17 cellular contexts compared by ENCODE assay signal in genomic region chr3:18739098-18739431, GRCh38.
DNase-seq lines count a peak whose midpoint lies in the region; ATAC-seq and TF ChIP-seq lines count a peak whose summit lies in the region.
"Had no signal": no experiment of that assay in that cellular context is flagged by ENCODE, and none has a peak within 500 bp of the region (broad histone marks: within the 10 kb centered on the region; RNA-seq: fewer than 3 reads in every experiment).

No MANE protein-coding gene starts in this region.

- H3K4me3 ChIP-seq in uterus (no peak overlapping the region), MG63 (no peak overlapping the region)
- H3K4me3 ChIP-seq: HAP-1, psoas muscle had no signal

- DNase-seq in activated naive CD4-positive, alpha-beta T cell treated with anti-CD3 and anti-CD28 coated beads, Interleukin-2, amount 10 ng/mL, durations not matched to agents 7 days and 5 days, result no peak
- DNase-seq in activated naive CD4-positive, alpha-beta T cell treated with anti-CD3 and anti-CD28 coated beads, Interleukin-2, amount 50 U/mL, for 16 hours, result no peak
- no peak for DNase-seq in activated CD4-positive, alpha-beta memory T cell treated with anti-CD3 and anti-CD28 coated beads, Interleukin-2, amount 10 ng/mL, durations not matched to agents 7 days and 5 days
- peak in 1 of 2 donors; percentile 45 for DNase-seq in stimulated activated naive CD8-positive, alpha-beta T cell treated with anti-CD3 and anti-CD28 coated beads, Interleukin-15, amount 100 ng/mL, for 72 hours
- no peak for DNase-seq in uterus
- no peak for DNase-seq in posterior vena cava (ENCODE audit: low spot score)
- DNase-seq in MG63, result no peak
- DNase-seq: activated gamma-delta T cell; central memory CD4-positive, alpha-beta T cell; glutamatergic neuron; kidney glomerular epithelial cell; NCI-H1436; NCI-H774; psoas muscle had no signal

- peak overlapping the region; percentile 16 for H3K27ac Mint-ChIP-seq in activated naive CD4-positive, alpha-beta T cell treated with anti-CD3 and anti-CD28 coated beads, Interleukin-2, amount 10 ng/mL, durations not matched to agents 7 days and 5 days
- peak overlapping the region; percentile 92 for H3K27ac Mint-ChIP-seq in activated CD4-positive, alpha-beta memory T cell treated with anti-CD3 and anti-CD28 coated beads, Interleukin-2, amount 10 ng/mL, durations not matched to agents 7 days and 5 days
- peak overlapping the region; percentile 71 to 96 for H3K27ac Mint-ChIP-seq in stimulated activated naive CD8-positive, alpha-beta T cell treated with anti-CD3 and anti-CD28 coated beads, Interleukin-15, amount 100 ng/mL, for 72 hours

- H3K4me1 Mint-ChIP-seq in activated naive CD4-positive, alpha-beta T cell treated with anti-CD3 and anti-CD28 coated beads, Interleukin-2, amount 10 ng/mL, durations not matched to agents 7 days and 5 days, result peaks cover 70% of the 10 kb centered on the region
- peaks cover 73% of the 10 kb centered on the region for H3K4me1 Mint-ChIP-seq in activated CD4-positive, alpha-beta memory T cell treated with anti-CD3 and anti-CD28 coated beads, Interleukin-2, amount 10 ng/mL, durations not matched to agents 7 days and 5 days
- H3K4me1 Mint-ChIP-seq in stimulated activated naive CD8-positive, alpha-beta T cell treated with anti-CD3 and anti-CD28 coated beads, Interleukin-15, amount 100 ng/mL, for 72 hours, result peaks cover 80% of the 10 kb centered on the region

- no peak overlapping the region for H3K27ac ChIP-seq in uterus
- H3K27ac ChIP-seq: psoas muscle had no signal

- intact Hi-C loops in uterus (cut with DNase I; ENCODE audit: low total_unique reads), result no loop called here
- intact Hi-C loops in posterior vena cava (cut with DNase I), result no loop called here

- H3K9me3 ChIP-seq in uterus (no peaks in the 10 kb centered on the region), MG63 (no peaks in the 10 kb centered on the region)
- H3K9me3 ChIP-seq: HAP-1, psoas muscle had no signal

- peaks cover 15% of the 10 kb centered on the region for H3K9me3 Mint-ChIP-seq in activated naive CD4-positive, alpha-beta T cell treated with anti-CD3 and anti-CD28 coated beads, Interleukin-2, amount 10 ng/mL, durations not matched to agents 7 days and 5 days
- peaks cover 17% of the 10 kb centered on the region for H3K9me3 Mint-ChIP-seq in activated CD4-positive, alpha-beta memory T cell treated with anti-CD3 and anti-CD28 coated beads, Interleukin-2, amount 10 ng/mL, durations not matched to agents 7 days and 5 days
- H3K9me3 Mint-ChIP-seq in stimulated activated naive CD8-positive, alpha-beta T cell treated with anti-CD3 and anti-CD28 coated beads, Interleukin-15, amount 100 ng/mL, for 72 hours, result peaks cover 0 to 7% of the 10 kb centered on the region in 2 donors

- TF ChIP-seq CTCF in uterus (IDR thresholded peaks at IDR 0.05), result no peak

- no peaks in the 10 kb centered on the region for H3K36me3 ChIP-seq in uterus
- no peaks in the 10 kb centered on the region for H3K36me3 ChIP-seq in MG63
- H3K36me3 ChIP-seq: HAP-1 had no signal

- ATAC-seq in HG03432 (IDR thresholded peaks at IDR 0.05; ENCODE audit: unreplicated experiment), result peak; percentile 21
- peak; percentile 72 for ATAC-seq in stimulated activated naive CD8-positive, alpha-beta T cell treated with anti-CD3 and anti-CD28 coated beads, Interleukin-15, amount 100 ng/mL, for 72 hours
- ATAC-seq: HepG2, psoas muscle had no signal

- H3K27me3 ChIP-seq in uterus, result no peaks in the 10 kb centered on the region
- no peaks in the 10 kb centered on the region for H3K27me3 ChIP-seq in MG63

- no peak for TF ChIP-seq POLR2A in uterus (IDR thresholded peaks at IDR 0.05)

- peaks cover 20% of the 10 kb centered on the region for H3K36me3 Mint-ChIP-seq in activated naive CD4-positive, alpha-beta T cell treated with anti-CD3 and anti-CD28 coated beads, Interleukin-2, amount 10 ng/mL, durations not matched to agents 7 days and 5 days
- H3K36me3 Mint-ChIP-seq in activated CD4-positive, alpha-beta memory T cell treated with anti-CD3 and anti-CD28 coated beads, Interleukin-2, amount 10 ng/mL, durations not matched to agents 7 days and 5 days (ENCODE audit: low read depth), result peaks cover 53% of the 10 kb centered on the region

- no peaks in the 10 kb centered on the region for H3K4me1 ChIP-seq in uterus
- H3K4me1 ChIP-seq: HAP-1, psoas muscle had no signal

- no peak overlapping the region for H3K4me3 Mint-ChIP-seq in activated naive CD4-positive, alpha-beta T cell treated with anti-CD3 and anti-CD28 coated beads, Interleukin-2, amount 10 ng/mL, durations not matched to agents 7 days and 5 days
- H3K4me3 Mint-ChIP-seq in activated CD4-positive, alpha-beta memory T cell treated with anti-CD3 and anti-CD28 coated beads, Interleukin-2, amount 10 ng/mL, durations not matched to agents 7 days and 5 days, result peak overlapping the region; percentile 18
- peak overlapping the region; percentile 14 to 76 for H3K4me3 Mint-ChIP-seq in stimulated activated naive CD8-positive, alpha-beta T cell treated with anti-CD3 and anti-CD28 coated beads, Interleukin-15, amount 100 ng/mL, for 72 hours

- H3K27me3 Mint-ChIP-seq in activated naive CD4-positive, alpha-beta T cell treated with anti-CD3 and anti-CD28 coated beads, Interleukin-2, amount 10 ng/mL, durations not matched to agents 7 days and 5 days, result no peaks in the 10 kb centered on the region
- H3K27me3 Mint-ChIP-seq in activated CD4-positive, alpha-beta memory T cell treated with anti-CD3 and anti-CD28 coated beads, Interleukin-2, amount 10 ng/mL, durations not matched to agents 7 days and 5 days, result no peaks in the 10 kb centered on the region
- no peaks in the 10 kb centered on the region for H3K27me3 Mint-ChIP-seq in stimulated activated naive CD8-positive, alpha-beta T cell treated with anti-CD3 and anti-CD28 coated beads, Interleukin-15, amount 100 ng/mL, for 72 hours

- POLR2A ChIA-PET in activated CD4-positive, alpha-beta memory T cell treated with anti-CD3 and anti-CD28 coated beads, Interleukin-2, amount 10 ng/mL, durations not matched to agents 7 days and 5 days (lab: Charles Lee), result interaction anchor here (1.1 to 7.1 kb wide), 13 partner anchors 9 to 296 kb away, joined by 3 to 183 read pairs (median 5); no protein-coding TSS in a partner anchor

- CTCF ChIA-PET in activated naive CD4-positive, alpha-beta T cell treated with anti-CD3 and anti-CD28 coated beads, Interleukin-2, amount 10 ng/mL, durations not matched to agents 7 days and 5 days (lab: Charles Lee), result interaction anchor here (1.0 to 2.5 kb wide), 4 partner anchors 9 to 26 kb away, joined by 3 to 9 read pairs (median 4); no protein-coding TSS in a partner anchor
- CTCF ChIA-PET in activated CD4-positive, alpha-beta memory T cell treated with anti-CD3 and anti-CD28 coated beads, Interleukin-2, amount 10 ng/mL, durations not matched to agents 7 days and 5 days (lab: Charles Lee), result interaction anchor here (1.3 to 3.6 kb wide), 4 partner anchors 9 to 26 kb away, joined by 3 to 16 read pairs (median 6); no protein-coding TSS in a partner anchor

Comparison
In these comparisons a context has a peak if more than half of its experiments do, and no peak if none do; other contexts are left out.
1. H3K27ac Mint-ChIP-seq: peak in every context shown above with its lines; median percentile 92 in activated CD4-positive, alpha-beta memory T cell treated with anti-CD3 and anti-CD28 coated beads, Interleukin-2, amount 10 ng/mL, durations not matched to agents 7 days and 5 days; 84 in stimulated activated naive CD8-positive, alpha-beta T cell treated with anti-CD3 and anti-CD28 coated beads, Interleukin-15, amount 100 ng/mL, for 72 hours; 16 in activated naive CD4-positive, alpha-beta T cell treated with anti-CD3 and anti-CD28 coated beads, Interleukin-2, amount 10 ng/mL, durations not matched to agents 7 days and 5 days.